Comparison of ENCODE assay signal across 8 cellular contexts in the genomic region with DNA sequence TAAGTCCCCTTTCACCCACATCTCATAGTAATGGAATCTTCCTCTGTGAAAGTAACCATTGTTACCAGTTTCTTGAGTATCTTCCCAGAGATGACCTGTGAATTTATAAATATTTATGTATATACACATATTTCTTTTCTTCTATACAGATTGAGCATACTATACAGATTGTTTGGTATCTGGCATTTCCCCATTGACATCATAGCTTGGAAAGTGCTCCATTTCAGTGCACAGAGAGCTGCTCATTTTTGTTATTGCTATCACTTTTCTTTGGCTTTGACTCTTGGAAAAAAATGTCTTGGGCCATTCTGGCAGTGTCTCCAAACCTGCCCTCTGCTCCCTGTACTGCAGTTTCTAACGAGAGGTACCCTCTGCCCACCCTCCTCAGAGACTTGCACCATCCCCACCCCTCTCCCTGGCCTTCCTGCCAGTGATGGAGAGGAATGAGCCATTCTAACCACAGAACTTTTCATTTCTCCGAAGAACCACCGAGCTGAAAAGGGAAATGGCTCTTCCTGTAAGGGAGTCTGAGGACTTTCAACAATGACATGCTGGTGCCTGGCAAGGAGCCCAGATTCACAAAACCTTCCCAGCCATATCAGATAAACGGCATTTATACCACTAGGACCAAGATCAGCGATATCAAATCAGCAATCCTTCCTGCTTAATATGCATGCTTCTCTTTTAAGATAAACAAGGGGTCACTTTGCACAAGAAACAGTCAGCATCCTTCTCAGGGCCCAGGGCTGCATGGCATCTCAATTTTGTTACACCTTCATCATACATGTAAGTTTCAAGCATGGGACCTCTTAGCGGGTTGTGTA. TPM values are rescaled to one million over a fixed set of nuclear protein-coding genes. Genes with fewer than 3 reads are reported as not detected.
DNase-seq lines count a peak whose midpoint lies in the region; ATAC-seq and TF ChIP-seq lines count a peak whose summit lies in the region.

No MANE protein-coding gene starts in this region.

- peaks cover 24% of the 10 kb centered on the region for H3K4me1 ChIP-seq in ACC112 (ENCODE audit: control insufficient read depth, insufficient read depth, low read length, unreplicated experiment)
- peaks cover 13 to 19% (median 17%) of the 10 kb centered on the region in 4 donors for H3K4me1 ChIP-seq in upper lobe of left lung
- no peaks in the 10 kb centered on the region for H3K4me1 ChIP-seq in hepatocyte (ENCODE audit: insufficient read depth)

- no peaks in the 10 kb centered on the region for H3K9me2 ChIP-seq in hepatocyte (replicated peaks; ENCODE audit: insufficient read depth)

- peak in 1 of 4 donors; percentile 4 for TF ChIP-seq EP300 in upper lobe of left lung (IDR thresholded peaks at IDR 0.05)

- ATAC-seq in GM19351 (IDR thresholded peaks at IDR 0.05; ENCODE audit: unreplicated experiment): peak; percentile 58
- ATAC-seq in activated T-cell treated with anti-CD3 and anti-CD28 coated beads, Interleukin-2, amount 50 U/mL, for 4 hours: peak; percentile 56 to 71
- peak in 1 of 2 donors; percentile 41 for ATAC-seq in upper lobe of left lung (ENCODE audit: low FRiP score in 2 of 2)

- TF ChIP-seq CTCF in upper lobe of left lung (IDR thresholded peaks at IDR 0.05): no peak
- TF ChIP-seq CTCF in hepatocyte (IDR thresholded peaks at IDR 0.05; ENCODE audit: poor library complexity): no peak

- DNase-seq in NCI-H146 (lab: John Stamatoyannopoulos, UW) (peak; percentile 67), hepatic stellate cell (ENCODE audit: low spot score) (peak; percentile 60), upper lobe of left lung (no peak), hepatocyte (ENCODE audit: low spot score) (no peak), HEK293T (ENCODE audit: extremely low spot score) (no peak)
- DNase-seq in activated T-cell treated with anti-CD3 and anti-CD28 coated beads, Interleukin-2, amount 50 U/mL, for 4 hours: peak; percentile 21

- H3K79me2 ChIP-seq in ACC112 (ENCODE audit: control insufficient read depth, insufficient read depth, low read length, unreplicated experiment) (no peaks in the 10 kb centered on the region), hepatocyte (no peaks in the 10 kb centered on the region)

- no peaks in the 10 kb centered on the region for H3K9me3 Mint-ChIP-seq in activated T-cell treated with anti-CD3 and anti-CD28 coated beads, Interleukin-2, amount 50 U/mL, for 4 hours

- peak overlapping the region; percentile 55 for H3K4me3 ChIP-seq in ACC112 (ENCODE audit: low read depth, low read length)
- H3K4me3 ChIP-seq in upper lobe of left lung: no peak overlapping the region
- no peak overlapping the region for H3K4me3 ChIP-seq in hepatocyte

- CTCF ChIA-PET in HEK293T (lab: Yijun Ruan, JAX): no interaction called here

- H3K36me3 ChIP-seq in ACC112 (ENCODE audit: insufficient read depth, low read length): no peaks in the 10 kb centered on the region
- no peaks in the 10 kb centered on the region for H3K36me3 ChIP-seq in upper lobe of left lung
- H3K36me3 ChIP-seq in hepatocyte (replicated peaks; ENCODE audit: insufficient read depth, low read depth): no peaks in the 10 kb centered on the region

- peaks cover 2% of the 10 kb centered on the region for H3K27me3 Mint-ChIP-seq in activated T-cell treated with anti-CD3 and anti-CD28 coated beads, Interleukin-2, amount 50 U/mL, for 4 hours (ENCODE audit: low read depth)

- POLR2A ChIA-PET in HEK293T (lab: Yijun Ruan, JAX): interaction anchor here (2.8 kb wide), 1 partner anchor 20 kb away, joined by 7 read pairs; a partner anchor contains a TSS

- peaks cover 33% of the 10 kb centered on the region for H3K4me1 Mint-ChIP-seq in activated T-cell treated with anti-CD3 and anti-CD28 coated beads, Interleukin-2, amount 50 U/mL, for 4 hours (ENCODE audit: low read depth)

- H3K36me3 Mint-ChIP-seq in activated T-cell treated with anti-CD3 and anti-CD28 coated beads, Interleukin-2, amount 50 U/mL, for 4 hours (ENCODE audit: insufficient read depth): no peaks in the 10 kb centered on the region

- H2AFZ ChIP-seq in ACC112 (ENCODE audit: low read length, unreplicated experiment) (peak overlapping the region; percentile 70), hepatocyte (no peak overlapping the region)

- no peak overlapping the region for H3K4me2 ChIP-seq in hepatocyte

- peak overlapping the region; percentile 77 for H3K27ac ChIP-seq in ACC112 (ENCODE audit: low read depth, low read length)
- H3K27ac ChIP-seq in upper lobe of left lung: peak overlapping the region; percentile 5 to 72 (median 24)
- no peak overlapping the region for H3K27ac ChIP-seq in hepatocyte

- no peaks in the 10 kb centered on the region for H4K20me1 ChIP-seq in hepatocyte (ENCODE audit: insufficient read depth, poor library complexity, severe bottlenecking)

- H3K9me3 ChIP-seq in upper lobe of left lung (no peaks in the 10 kb centered on the region), hepatocyte (ENCODE audit: low read depth) (no peaks in the 10 kb centered on the region)

- H3K27me3 ChIP-seq in ACC112 (ENCODE audit: insufficient read depth, low read length): no peaks in the 10 kb centered on the region
- no peaks in the 10 kb centered on the region for H3K27me3 ChIP-seq in upper lobe of left lung
- no peaks in the 10 kb centered on the region for H3K27me3 ChIP-seq in hepatocyte

- TF ChIP-seq POLR2A in upper lobe of left lung (IDR thresholded peaks at IDR 0.05): no peak

- peak overlapping the region; percentile 58 for H3K4me3 Mint-ChIP-seq in activated T-cell treated with anti-CD3 and anti-CD28 coated beads, Interleukin-2, amount 50 U/mL, for 4 hours

- WGBS in upper lobe of left lung, 2 donors: 5 to 10% methylated on average over 6 of the region's 6 CpGs
- WGBS in hepatocyte (ENCODE audit: low lambda C conversion rate, missing lambda C conversion rate): 64% methylated on average over 6 of the region's 6 CpGs

TF ChIP-seq in HEK293T, 16 proteins besides CTCF, POLR2A, EP300 and RAD21:
- TF ChIP-seq FOXM1 (IDR thresholded peaks at IDR 0.05; ENCODE audit: borderline replicate concordance) (no peak), ARNT (IDR thresholded peaks at IDR 0.05) (no peak)

RNA-seq across cellular contexts. Expression of a gene that starts 19.7 kb away (rescaled TPM):
- 10 to 100 TPM; 37.1 to 42.0 (median 40.9) TPM for total RNA-seq in activated T-cell treated with anti-CD3 and anti-CD28 coated beads, Interleukin-2, amount 50 U/mL, for 4 hours
- total RNA-seq in upper lobe of left lung: 10 to 100 TPM; 28.7 to 78.9 (median 52.6) TPM
- total RNA-seq in hepatocyte: 36.5 and 41.1 TPM in 2 replicates
- 28.7 and 39.7 TPM in 2 replicates for polyA plus RNA-seq in hepatocyte

Comparison
In these comparisons a context has a peak if more than half of its experiments do, and no peak if none do; other contexts are left out.
1. DNase-seq: peak in NCI-H146 (single experiment), activated T-cell treated with anti-CD3 and anti-CD28 coated beads, Interleukin-2, amount 50 U/mL, for 4 hours (single experiment) and hepatic stellate cell (single experiment); none in upper lobe of left lung (0 of 2), hepatocyte (single experiment) and HEK293T (single experiment).